8 cellular contexts compared by ENCODE assay signal in genomic region chr4:139177049-139177887, GRCh38. TPM values are rescaled to one million over a fixed set of nuclear protein-coding genes. Genes with fewer than 3 reads are reported as not detected.
DNase-seq lines count a peak whose midpoint lies in the region; ATAC-seq and TF ChIP-seq lines count a peak whose summit lies in the region.

ELF2 (minus strand) TSS chr4:139177218; CDS start chr4:139137701, 39,517 bp downstream.

- 1% methylated on average over 37 to 55 of the region's 84 CpGs for WGBS in tibial nerve, 2 donors

- peak within 1 kb of the TSS; percentile 84 to 88 (median 88) for H3K4me3 Mint-ChIP-seq in T-cell

- POLR2A ChIA-PET in T-cell (lab: Charles Lee) = interaction anchor here (0.6 to 1.8 kb wide), 7 partner anchors 58 to 276 kb away, joined by 3 to 14 read pairs (median 8); partner anchors contain the start of genes NAA15 (in 1 of the 2) and NOCT (in 1 of the 2)

- H3K36me3 Mint-ChIP-seq in T-cell = no peaks in the 10 kb centered on the region

- H3K4me3 ChIP-seq in GM12875 (ENCODE audit: low read depth, low read length) (peak within 1 kb of the TSS; percentile 99), adipocyte (ENCODE audit: low read length) (peak within 1 kb of the TSS; percentile 98), cardiac muscle cell (peak within 1 kb of the TSS; percentile 70), tibial nerve (peak within 1 kb of the TSS; percentile 82 to 100 (median 94))

- H3K9ac ChIP-seq in adipocyte (ENCODE audit: low read length) = peak within 1 kb of the TSS; percentile 90

- DNase-seq in NCI-H1417 (lab: John Stamatoyannopoulos, UW) (peak; percentile 78 to 93 (median 93)), T-cell (peak; percentile 49 to 86 (median 73)), adipocyte (ENCODE audit: low read depth) (peak; percentile 96), cardiac muscle cell (ENCODE audit: low read depth in 1 of 2, low spot score in 1 of 2) (peak; percentile 91 to 94), pons (ENCODE audit: low spot score) (peak; percentile 94), tibial nerve (ENCODE audit: low spot score in 2 of 2) (peak; percentile 87 to 88)

- peaks cover 25 to 29% (median 28%) of the 10 kb centered on the region in 3 donors for H3K4me1 Mint-ChIP-seq in T-cell

- H3K27me3 ChIP-seq in adipocyte (replicated peaks; ENCODE audit: control insufficient read depth, insufficient read depth, low read length) (no peaks in the 10 kb centered on the region), cardiac muscle cell (no peaks in the 10 kb centered on the region), tibial nerve (no peaks in the 10 kb centered on the region)

- H3K9me3 ChIP-seq in adipocyte (ENCODE audit: control insufficient read depth, low read length) (no peaks in the 10 kb centered on the region), cardiac muscle cell (ENCODE audit: low read depth) (no peaks in the 10 kb centered on the region), tibial nerve (no peaks in the 10 kb centered on the region)

- peak within 1 kb of the TSS; percentile 91 for H3K27ac Mint-ChIP-seq in T-cell

- TF ChIP-seq EP300 in tibial nerve (IDR thresholded peaks at IDR 0.05) = peak in 1 of 2 donors; percentile 72

- H3K36me3 ChIP-seq in adipocyte (ENCODE audit: control insufficient read depth, insufficient read depth, low read length, severe bottlenecking) (no peaks in the 10 kb centered on the region), cardiac muscle cell (no peaks in the 10 kb centered on the region), tibial nerve (no peaks in the 10 kb centered on the region)

- H3K4me1 ChIP-seq in adipocyte (ENCODE audit: control insufficient read depth, insufficient read depth, low read length) = peaks cover 11% of the 10 kb centered on the region
- H3K4me1 ChIP-seq in cardiac muscle cell (ENCODE audit: low read depth) = peaks cover 5% of the 10 kb centered on the region
- H3K4me1 ChIP-seq in tibial nerve = peaks cover 0 to 32% (median 3%) of the 10 kb centered on the region in 4 donors

- TF ChIP-seq CTCF in GM12875 (IDR thresholded peaks at IDR 0.05; ENCODE audit: borderline replicate concordance, insufficient read depth, low read depth, low read length) (no peak), cardiac muscle cell (IDR thresholded peaks at IDR 0.05; ENCODE audit: low read depth, low read length) (no peak), tibial nerve (IDR thresholded peaks at IDR 0.05) (peak in 1 of 5 experiments; percentile 2)

- H3K27me3 Mint-ChIP-seq in T-cell = no peaks in the 10 kb centered on the region

- peak within 1 kb of the TSS; percentile 93 for H3K27ac ChIP-seq in cardiac muscle cell
- H3K27ac ChIP-seq in tibial nerve = peak within 1 kb of the TSS; percentile 99 to 100 (median 100)

- ATAC-seq in HG02763 (IDR thresholded peaks at IDR 0.05; ENCODE audit: unreplicated experiment) (peak; percentile 31), T-cell (replicated peaks in 1 of 4) (peak; percentile 60 to 63 (median 62))

- peak; percentile 8 to 28 for TF ChIP-seq POLR2A in tibial nerve (IDR thresholded peaks at IDR 0.05)

- CTCF ChIA-PET in T-cell (lab: Charles Lee) = interaction anchor here in 1 of 2 donors (0.6 to 1.2 kb wide), 3 partner anchors 51 to 124 kb away, joined by 3 read pairs; partner anchors contain the start of gene NAA15

- no peaks in the 10 kb centered on the region for H3K9me3 Mint-ChIP-seq in T-cell

RNA-seq across cellular contexts. Expression of gene ELF2, which starts in this region (rescaled TPM):
- total RNA-seq in T-cell = 10 to 100 TPM; 52.8 to 78.1 (median 54.0) TPM
- total RNA-seq in cardiac muscle cell = 42.8 and 57.5 TPM in 2 replicates
- 45.7 and 52.7 TPM in 2 replicates for polyA plus RNA-seq in cardiac muscle cell
- total RNA-seq in tibial nerve = 10 to 100 TPM; 47.1 to 62.8 (median 54.1) TPM

Comparison
In these comparisons a context has a peak if more than half of its experiments do, and no peak if none do; other contexts are left out.
1. Peak in every context shown above with its lines: DNase-seq, ATAC-seq, H3K4me3 ChIP-seq and H3K27ac ChIP-seq.